In genomic region chr1:202349263-202349928, GRCh38 we compare ENCODE assay signal across 1 cellular context.
TF ChIP-seq lines count a peak whose summit lies in the region.

No MANE protein-coding gene starts in this region.

TF ChIP-seq in H1, 55 proteins besides CTCF, POLR2A, EP300 and RAD21:
- TF ChIP-seq CHD7 (IDR thresholded peaks at IDR 0.05; ENCODE audit: insufficient replicate concordance, low read length) (no peak), NRF1 (IDR thresholded peaks at IDR 0.05; ENCODE audit: low read depth, low read length) (no peak), PHF8 (conservative IDR thresholded peaks at IDR 0.05; ENCODE audit: low read depth, low read length) (no peak), FOSL1 (IDR thresholded peaks at IDR 0.05; ENCODE audit: insufficient read depth, low read depth, low read length) (no peak)
TF ChIP-seq in H1: peak in this region for 0.
